In genomic region chr2:33442052-33442451, GRCh38 we compare ENCODE assay signal across 1 cellular context. TPM values are rescaled to one million over a fixed set of nuclear protein-coding genes. Genes with fewer than 3 reads are reported as not detected.
"Had no signal": no experiment of that assay in that cellular context is flagged by ENCODE, and none has a peak within 500 bp of the region (broad histone marks: within the 10 kb centered on the region; RNA-seq: fewer than 3 reads in every experiment).

No MANE protein-coding gene starts in this region.

RNA-seq across cellular contexts. Expression of gene RASGRP3, which starts 34.4 kb away (rescaled TPM):
- total RNA-seq: NCI-H460 had no signal
